ENCODE assay signal across 16 cellular contexts in genomic region chr11:75813126-75813525, GRCh38. TPM values are rescaled to one million over a fixed set of nuclear protein-coding genes. Genes with fewer than 3 reads are reported as not detected.
DNase-seq lines count a peak whose midpoint lies in the region; ATAC-seq and TF ChIP-seq lines count a peak whose summit lies in the region.
"Had no signal": no experiment of that assay in that cellular context is flagged by ENCODE, and none has a peak within 500 bp of the region (broad histone marks: within the 10 kb centered on the region; RNA-seq: fewer than 3 reads in every experiment).

No MANE protein-coding gene starts in this region.

- CTCF ChIA-PET in CD4-positive, alpha-beta T cell (lab: Charles Lee): interaction anchor here (1.6 to 3.2 kb wide), 2 partner anchors 10 to 395 kb away, joined by 3 to 19 read pairs; no protein-coding TSS in a partner anchor
- CTCF ChIA-PET in GM10248 (lab: Yijun Ruan, JAX): interaction anchor here (0.9 to 6.6 kb wide), 8 partner anchors 10 to 340 kb away, joined by 3 to 77 read pairs (median 7); no protein-coding TSS in a partner anchor

- peak overlapping the region; percentile 92 for H3K27ac Mint-ChIP-seq in CD4-positive, alpha-beta T cell
- H3K27ac Mint-ChIP-seq in activated naive CD8-positive, alpha-beta T cell treated with anti-CD3 and anti-CD28 coated beads, Interleukin-2, amount 50 U/mL, for 24 hours: peak overlapping the region; percentile 92
- no peak overlapping the region for H3K27ac Mint-ChIP-seq in natural killer cell
- H3K27ac Mint-ChIP-seq: dendritic cell treated with granulocyte-macrophage colony-stimulating factor and Interleukin-4, amounts not matched to agents 40 ng/mL and 50 ng/mL, for 4 days had no signal

- no peak for DNase-seq in CD4-positive, alpha-beta T cell
- DNase-seq in GM10248 (ENCODE audit: extremely low spot score): peak; percentile 14
- DNase-seq in activated naive CD8-positive, alpha-beta T cell treated with anti-CD3 and anti-CD28 coated beads, Interleukin-2, amount 50 U/mL, for 24 hours: no peak
- DNase-seq in natural killer cell: no peak
- no peak for DNase-seq in pons (ENCODE audit: low spot score)
- DNase-seq: activated CD8-positive, alpha-beta memory T cell treated with anti-CD3 and anti-CD28 coated beads, Interleukin-2, amount 50 U/mL, for 4 hours; GDM1; immature natural killer cell; NCI-H1694; NCI-H69; stimulated activated CD4-positive, alpha-beta T cell treated with anti-CD3 and anti-CD28 coated beads, Interleukin-4, amount 100 ng/mL, for 24 hours; stimulated activated naive CD8-positive, alpha-beta T cell treated with anti-CD3 and anti-CD28 coated beads, Interleukin-15, Interleukin-2, amounts not matched to agents 100 U/mL and 50 U/mL, for 24 hours had no signal

- H3K27me3 Mint-ChIP-seq in CD4-positive, alpha-beta T cell: no peaks in the 10 kb centered on the region
- H3K27me3 Mint-ChIP-seq in activated naive CD8-positive, alpha-beta T cell treated with anti-CD3 and anti-CD28 coated beads, Interleukin-2, amount 50 U/mL, for 24 hours: no peaks in the 10 kb centered on the region
- no peaks in the 10 kb centered on the region for H3K27me3 Mint-ChIP-seq in natural killer cell (ENCODE audit: low read depth in 2 of 2)
- H3K27me3 Mint-ChIP-seq: dendritic cell treated with granulocyte-macrophage colony-stimulating factor and Interleukin-4, amounts not matched to agents 40 ng/mL and 50 ng/mL, for 4 days had no signal

- no peak overlapping the region for H3K27ac ChIP-seq in CD4-positive, alpha-beta T cell (ENCODE audit: low read depth, low read length)

- H3K27me3 ChIP-seq in CD4-positive, alpha-beta T cell (ENCODE audit: control insufficient read depth, insufficient read depth, low read length): no peaks in the 10 kb centered on the region

- TF ChIP-seq CTCF in CD4-positive, alpha-beta T cell (IDR thresholded peaks at IDR 0.05): no peak
- TF ChIP-seq CTCF in GM10248 (IDR thresholded peaks at IDR 0.05; ENCODE audit: control extremely low read depth, extremely low read depth, low read depth, missing control alignments) (no peak), natural killer cell (IDR thresholded peaks at IDR 0.05) (no peak)

- no peak for ATAC-seq in CD4-positive, alpha-beta T cell (ENCODE audit: poor library complexity)
- no peak for ATAC-seq in activated naive CD8-positive, alpha-beta T cell treated with anti-CD3 and anti-CD28 coated beads, Interleukin-2, amount 50 U/mL, for 24 hours
- ATAC-seq in natural killer cell: no peak
- ATAC-seq in GM18861 (IDR thresholded peaks at IDR 0.05; ENCODE audit: unreplicated experiment): no peak
- ATAC-seq in GM21367 (IDR thresholded peaks at IDR 0.05; ENCODE audit: unreplicated experiment): no peak
- ATAC-seq: K562; stimulated activated naive CD8-positive, alpha-beta T cell treated with anti-CD3 and anti-CD28 coated beads, Interleukin-15, Interleukin-2, amounts not matched to agents 100 U/mL and 50 U/mL, for 24 hours had no signal

- no peaks in the 10 kb centered on the region for H3K9me3 Mint-ChIP-seq in CD4-positive, alpha-beta T cell
- H3K9me3 Mint-ChIP-seq in activated naive CD8-positive, alpha-beta T cell treated with anti-CD3 and anti-CD28 coated beads, Interleukin-2, amount 50 U/mL, for 24 hours: no peaks in the 10 kb centered on the region
- H3K9me3 Mint-ChIP-seq in natural killer cell: no peaks in the 10 kb centered on the region
- H3K9me3 Mint-ChIP-seq: dendritic cell treated with granulocyte-macrophage colony-stimulating factor and Interleukin-4, amounts not matched to agents 40 ng/mL and 50 ng/mL, for 4 days; immature natural killer cell had no signal

- POLR2A ChIA-PET in CD4-positive, alpha-beta T cell (lab: Charles Lee): interaction anchor here (1.5 kb wide), 2 partner anchors 10 to 49 kb away, joined by 5 to 8 read pairs; no protein-coding TSS in a partner anchor
- POLR2A ChIA-PET in GM10248 (lab: Yijun Ruan, JAX): interaction anchor here (0.5 to 0.6 kb wide), 2 partner anchors 24 to 853 kb away, joined by 4 read pairs; no protein-coding TSS in a partner anchor

- H3K4me1 Mint-ChIP-seq in CD4-positive, alpha-beta T cell (ENCODE audit: low read depth): peaks cover 21% of the 10 kb centered on the region
- H3K4me1 Mint-ChIP-seq in activated naive CD8-positive, alpha-beta T cell treated with anti-CD3 and anti-CD28 coated beads, Interleukin-2, amount 50 U/mL, for 24 hours: peaks cover 18% of the 10 kb centered on the region
- H3K4me1 Mint-ChIP-seq in natural killer cell: peaks cover 7 to 20% of the 10 kb centered on the region in 2 donors

- H3K4me3 Mint-ChIP-seq in CD4-positive, alpha-beta T cell: peak overlapping the region; percentile 95
- no peak overlapping the region for H3K4me3 Mint-ChIP-seq in activated naive CD8-positive, alpha-beta T cell treated with anti-CD3 and anti-CD28 coated beads, Interleukin-2, amount 50 U/mL, for 24 hours
- peak overlapping the region; percentile 96 for H3K4me3 Mint-ChIP-seq in natural killer cell

- intact Hi-C loops in CD4-positive, alpha-beta T cell (cut with DNase I, micrococcal nuclease): loop anchor here in 1 of 2 experiments (5.0 to 10.0 kb wide), 5 partner anchors 569 to 1638 kb away; partner anchors contain the start of genes C2CD3, EMSY, GVQW3 and POLD3
- intact Hi-C loops in natural killer cell (cut with micrococcal nuclease): loop anchor here (10.0 kb wide), 1 partner anchor 422 kb away; no protein-coding TSS in a partner anchor

- H3K36me3 Mint-ChIP-seq in CD4-positive, alpha-beta T cell (ENCODE audit: low read depth): peaks cover 7% of the 10 kb centered on the region
- H3K36me3 Mint-ChIP-seq in activated naive CD8-positive, alpha-beta T cell treated with anti-CD3 and anti-CD28 coated beads, Interleukin-2, amount 50 U/mL, for 24 hours (ENCODE audit: low read depth): peaks cover 2% of the 10 kb centered on the region
- H3K36me3 Mint-ChIP-seq in natural killer cell: no peaks in the 10 kb centered on the region
- H3K36me3 Mint-ChIP-seq: immature natural killer cell had no signal

- no peaks in the 10 kb centered on the region for H3K9me3 ChIP-seq in CD4-positive, alpha-beta T cell (ENCODE audit: control insufficient read depth, low read length)

RNA-seq across cellular contexts. Expression of gene UVRAG, which starts 1.9 kb away (rescaled TPM):
- total RNA-seq in CD4-positive, alpha-beta T cell: 10 to 100 TPM; 16.5 to 19.5 TPM
- total RNA-seq in natural killer cell: 10 to 100 TPM; 39.9 to 52.5 (median 41.4) TPM

RNA-seq across cellular contexts. Expression of gene DGAT2, which starts 44.5 kb away (rescaled TPM):
- total RNA-seq in CD4-positive, alpha-beta T cell: under 1 TPM; 0.19 to 0.25 TPM
- 1 to 10 TPM in 1 of 3 donors, under 1 TPM in 2; 0.24 to 2.8 (median 0.75) TPM for total RNA-seq in natural killer cell

Comparison
In these comparisons a context has a peak if more than half of its experiments do, and no peak if none do; other contexts are left out.
1. H3K27ac Mint-ChIP-seq: peak in CD4-positive, alpha-beta T cell (single experiment) and activated naive CD8-positive, alpha-beta T cell treated with anti-CD3 and anti-CD28 coated beads, Interleukin-2, amount 50 U/mL, for 24 hours (single experiment); none in natural killer cell (0 of 2).